In genomic region chr3:33318709-33319380, GRCh38 we compare ENCODE assay signal across 14 cellular contexts. TPM values are rescaled to one million over a fixed set of nuclear protein-coding genes. Genes with fewer than 3 reads are reported as not detected.
A peak's percentile ranks its signal among the peaks of the same experiment; 100 is the strongest.
DNase-seq lines count a peak whose midpoint lies in the region; ATAC-seq, FAIRE-seq and TF ChIP-seq lines count a peak whose summit lies in the region.
"Had no signal": no experiment of that assay in that cellular context is flagged by ENCODE, and none has a peak within 500 bp of the region (broad histone marks: within the 10 kb centered on the region; RNA-seq: fewer than 3 reads in every experiment).

No MANE protein-coding gene starts in this region.

- H4K20me1 ChIP-seq in Karpas-422 (ENCODE audit: insufficient read depth, low read depth, low read length): no peaks in the 10 kb centered on the region

- no peaks in the 10 kb centered on the region for H3K9me3 Mint-ChIP-seq in stimulated activated memory B cell treated with anti-CD40 and anti-IgM and Interleukin-4, amounts not matched to agents 10 μg/mL and 1 μg/mL and 100 μg/mL, for 72 hours
- no peaks in the 10 kb centered on the region for H3K9me3 Mint-ChIP-seq in CD4-positive, alpha-beta T cell
- H3K9me3 Mint-ChIP-seq: stimulated activated naive CD8-positive, alpha-beta T cell treated with anti-CD3 and anti-CD28 coated beads, Interleukin-15, amount 100 ng/mL, for 72 hours had no signal

- intact Hi-C loops in CD4-positive, alpha-beta T cell (cut with DNase I, micrococcal nuclease): no loop called here

- no peak overlapping the region for H3K9ac ChIP-seq in Karpas-422 (ENCODE audit: low read length)

- FAIRE-seq in frontal cortex (lab: Jason Lieb, UNC): peak; percentile 82
- FAIRE-seq: endometrium had no signal

- H3K9me2 ChIP-seq in Karpas-422 (replicated peaks; ENCODE audit: insufficient read depth, low read length): no peaks in the 10 kb centered on the region

- no peak overlapping the region for H3K4me3 Mint-ChIP-seq in stimulated activated memory B cell treated with anti-CD40 and anti-IgM and Interleukin-4, amounts not matched to agents 10 μg/mL and 1 μg/mL and 100 μg/mL, for 72 hours
- no peak overlapping the region for H3K4me3 Mint-ChIP-seq in CD4-positive, alpha-beta T cell
- H3K4me3 Mint-ChIP-seq: stimulated activated naive CD8-positive, alpha-beta T cell treated with anti-CD3 and anti-CD28 coated beads, Interleukin-15, amount 100 ng/mL, for 72 hours had no signal

- POLR2A ChIA-PET in CD4-positive, alpha-beta T cell (lab: Charles Lee): no interaction called here

- H2AFZ ChIP-seq in Karpas-422 (ENCODE audit: low read length): 0 out of 2 replicates have a peak overlapping the region, but pooled peaks have one; percentile 65

- no peak overlapping the region for H3K27ac ChIP-seq in Karpas-422 (ENCODE audit: low read length)
- H3K27ac ChIP-seq in CD4-positive, alpha-beta T cell (ENCODE audit: low read depth, low read length): no peak overlapping the region

- H3K9me3 ChIP-seq in BE2C (no peaks in the 10 kb centered on the region), Karpas-422 (ENCODE audit: low read length) (no peaks in the 10 kb centered on the region)
- no peaks in the 10 kb centered on the region for H3K9me3 ChIP-seq in CD4-positive, alpha-beta T cell (ENCODE audit: control insufficient read depth, low read length)

- peak; percentile 14; the same call in 1 of the 2 replicates for TF ChIP-seq CTCF in BE2C (IDR thresholded peaks at IDR 0.05; ENCODE audit: low read depth, low read length)
- 0 out of 2 replicates have a peak, but pooled peaks have one; percentile 6 for TF ChIP-seq CTCF in WI38 (IDR thresholded peaks at IDR 0.05; ENCODE audit: low read depth, low read length)
- no peak for TF ChIP-seq CTCF in CD4-positive, alpha-beta T cell (IDR thresholded peaks at IDR 0.05)

- H3K27me3 Mint-ChIP-seq in stimulated activated memory B cell treated with anti-CD40 and anti-IgM and Interleukin-4, amounts not matched to agents 10 μg/mL and 1 μg/mL and 100 μg/mL, for 72 hours: peaks cover 55% of the 10 kb centered on the region
- peaks cover 22% of the 10 kb centered on the region for H3K27me3 Mint-ChIP-seq in CD4-positive, alpha-beta T cell

- DNase-seq in BE2C: no peak
- DNase-seq in Karpas-422: peak; percentile 56
- DNase-seq in frontal cortex (ENCODE audit: low spot score in 2 of 2): no peak
- no peak for DNase-seq in activated CD8-positive, alpha-beta memory T cell treated with anti-CD3 and anti-CD28 coated beads, Interleukin-2, amount 50 U/mL, for 48 hours
- DNase-seq in CD1c-positive myeloid dendritic cell (ENCODE audit: extremely low spot score): no peak
- no peak for DNase-seq in CD4-positive, alpha-beta T cell
- DNase-seq: amniotic stem cell; NCI-H2081 treated with DMSO at 0.1 percent for 48 hours; stimulated activated CD4-positive, alpha-beta T cell treated with anti-CD3 and anti-CD28 coated beads, Interleukin-4, amount 100 ng/mL, for 4 hours; stimulated activated naive CD8-positive, alpha-beta T cell treated with anti-CD3 and anti-CD28 coated beads, Interleukin-15, amount 100 ng/mL, for 72 hours; T1000 had no signal

- no peaks in the 10 kb centered on the region for H3K4me1 ChIP-seq in BE2C
- peaks cover 3% of the 10 kb centered on the region for H3K4me1 ChIP-seq in Karpas-422 (ENCODE audit: low read length)

- H3K4me2 ChIP-seq in Karpas-422 (ENCODE audit: low read depth, low read length, poor library complexity, severe bottlenecking): no peak overlapping the region

- peaks cover 12% of the 10 kb centered on the region for H3K4me1 Mint-ChIP-seq in stimulated activated memory B cell treated with anti-CD40 and anti-IgM and Interleukin-4, amounts not matched to agents 10 μg/mL and 1 μg/mL and 100 μg/mL, for 72 hours
- H3K4me1 Mint-ChIP-seq in CD4-positive, alpha-beta T cell (ENCODE audit: low read depth): no peaks in the 10 kb centered on the region
- H3K4me1 Mint-ChIP-seq: stimulated activated naive CD8-positive, alpha-beta T cell treated with anti-CD3 and anti-CD28 coated beads, Interleukin-15, amount 100 ng/mL, for 72 hours had no signal

- H3K36me3 Mint-ChIP-seq in stimulated activated memory B cell treated with anti-CD40 and anti-IgM and Interleukin-4, amounts not matched to agents 10 μg/mL and 1 μg/mL and 100 μg/mL, for 72 hours: no peaks in the 10 kb centered on the region
- no peaks in the 10 kb centered on the region for H3K36me3 Mint-ChIP-seq in CD4-positive, alpha-beta T cell (ENCODE audit: low read depth)

- no peaks in the 10 kb centered on the region for H3K36me3 ChIP-seq in BE2C
- H3K36me3 ChIP-seq in Karpas-422 (ENCODE audit: insufficient read depth, low read length): no peaks in the 10 kb centered on the region

- no peaks in the 10 kb centered on the region for H3K79me2 ChIP-seq in Karpas-422 (ENCODE audit: low read length)

- no peak overlapping the region for H3K4me3 ChIP-seq in BE2C (ENCODE audit: low read depth, low read length)
- H3K4me3 ChIP-seq in Karpas-422 (ENCODE audit: low read length): no peak overlapping the region
- H3K4me3 ChIP-seq in WI38 (ENCODE audit: low read depth, low read length): no peak overlapping the region

- no peak for ATAC-seq in stimulated activated memory B cell treated with anti-CD40 and anti-IgM and Interleukin-4, amounts not matched to agents 10 μg/mL and 1 μg/mL and 100 μg/mL, for 72 hours
- ATAC-seq in CD4-positive, alpha-beta T cell (ENCODE audit: poor library complexity): no peak
- ATAC-seq: stimulated activated naive CD8-positive, alpha-beta T cell treated with anti-CD3 and anti-CD28 coated beads, Interleukin-15, amount 100 ng/mL, for 72 hours had no signal

- no peak overlapping the region for H3K27ac Mint-ChIP-seq in stimulated activated memory B cell treated with anti-CD40 and anti-IgM and Interleukin-4, amounts not matched to agents 10 μg/mL and 1 μg/mL and 100 μg/mL, for 72 hours
- H3K27ac Mint-ChIP-seq in CD4-positive, alpha-beta T cell: no peak overlapping the region

- no peaks in the 10 kb centered on the region for H3K27me3 ChIP-seq in BE2C
- H3K27me3 ChIP-seq in Karpas-422 (ENCODE audit: low read length): 0 out of 2 replicates have a peak, but pooled peaks cover 2% of the 10 kb centered on the region
- peaks cover 6% of the 10 kb centered on the region for H3K27me3 ChIP-seq in CD4-positive, alpha-beta T cell (ENCODE audit: control insufficient read depth, insufficient read depth, low read length)

- CTCF ChIA-PET in CD4-positive, alpha-beta T cell (lab: Charles Lee): no interaction called here

RNA-seq across cellular contexts. Expression of gene FBXL2, which starts 41.6 kb away (rescaled TPM):
- polyA plus RNA-seq in BE2C (2012; ENCODE audit: insufficient read depth, insufficient read length, low read depth): 1.7 TPM
- total RNA-seq in Karpas-422 (2014; rRNA removed; shearing (Covaris generic); ENCODE audit: low replicate concordance): not detected in 2 replicates
- 53.8 TPM for total RNA-seq in frontal cortex
- not detected for total RNA-seq in CD4-positive, alpha-beta T cell

Comparison
In these comparisons a context has a peak if more than half of its experiments do, and no peak if none do; other contexts are left out.
1. RNA of gene FBXL2, which starts 41.6 kb away (total RNA-seq): 53.8 TPM in frontal cortex (single experiment); not detected in Karpas-422 and not detected in CD4-positive, alpha-beta T cell; every median in the first group is over 10 times any median in the second.